Comparison of ENCODE assay signal across 28 cellular contexts in genomic region chr7:44566680-44567079, GRCh38. TPM values are rescaled to one million over a fixed set of nuclear protein-coding genes. Genes with fewer than 3 reads are reported as not detected.
A peak's percentile ranks its signal among the peaks of the same experiment; 100 is the strongest.
DNase-seq lines count a peak whose midpoint lies in the region; ATAC-seq, FAIRE-seq and TF ChIP-seq lines count a peak whose summit lies in the region.
"Had no signal": no experiment of that assay in that cellular context is flagged by ENCODE, and none has a peak within 500 bp of the region (broad histone marks: within the 10 kb centered on the region; RNA-seq: fewer than 3 reads in every experiment).

No MANE protein-coding gene starts in this region.

- no peaks in the 10 kb centered on the region for H3K27me3 ChIP-seq in CD8-positive, alpha-beta T cell (ENCODE audit: insufficient read depth, low read length)
- no peaks in the 10 kb centered on the region for H3K27me3 ChIP-seq in K562 (ENCODE audit: control insufficient read depth in 2 of 2, insufficient read depth in 2 of 2, low read length in 2 of 2)
- H3K27me3 ChIP-seq in neutrophil = no peaks in the 10 kb centered on the region
- H3K27me3 ChIP-seq: BLaER1 treated with 17β-estradiol and CSF1 and Interleukin-3, amounts not matched to agents 10 nM and 100 nM had no signal

- H3K79me2 ChIP-seq in K562 (ENCODE audit: control insufficient read depth, insufficient read depth, low read length) = peaks cover 34% of the 10 kb centered on the region

- peaks cover 54% of the 10 kb centered on the region for H3K36me3 ChIP-seq in CD8-positive, alpha-beta T cell (ENCODE audit: insufficient read depth, low read length)
- H3K36me3 ChIP-seq in K562 (ENCODE audit: control insufficient read depth, insufficient read depth, low read length) (peaks cover 83% of the 10 kb centered on the region), neutrophil (peaks cover 63% of the 10 kb centered on the region)

- in situ Hi-C loops in K562 (cut with MboI) = no loop called here

- WGBS in K562 (ENCODE audit: insufficient coverage, low coverage, missing lambda C conversion rate) = 87% methylated on average over 4 of the region's 5 CpGs

- POLR2A ChIA-PET in CD8-positive, alpha-beta T cell (lab: Charles Lee) = no interaction called here
- POLR2A ChIA-PET in K562 (lab: Yijun Ruan, JAX) = interaction anchor here (0.6 to 3.8 kb wide), 7 partner anchors 7 to 318 kb away, joined by 3 to 38 read pairs (median 7); partner anchors contain the start of genes DDX56 and TMED4

- no peak for TF ChIP-seq POLR2A in K562 (conservative IDR thresholded peaks at IDR 0.05)

- BruUV-seq in K562 (replicated peaks; lab: Mats Ljungman, UMichigan) = no TSS peak

- no peaks in the 10 kb centered on the region for H3K9me3 Mint-ChIP-seq in activated T-cell treated with anti-CD3 and anti-CD28 coated beads, Interleukin-2, amount 50 U/mL, for 24 hours
- no peaks in the 10 kb centered on the region for H3K9me3 Mint-ChIP-seq in CD8-positive, alpha-beta T cell
- H3K9me3 Mint-ChIP-seq in natural killer cell = no peaks in the 10 kb centered on the region
- H3K9me3 Mint-ChIP-seq: CD8-positive, alpha-beta memory T cell had no signal

- H3K36me3 Mint-ChIP-seq in activated T-cell treated with anti-CD3 and anti-CD28 coated beads, Interleukin-2, amount 50 U/mL, for 24 hours (ENCODE audit: low read depth) = peaks cover 84% of the 10 kb centered on the region
- H3K36me3 Mint-ChIP-seq in CD8-positive, alpha-beta T cell = peaks cover 79% of the 10 kb centered on the region
- H3K36me3 Mint-ChIP-seq in natural killer cell = no peaks in the 10 kb centered on the region

- H2AFZ ChIP-seq in K562 (ENCODE audit: low read depth, low read length) = no peak overlapping the region

- H3K4me1 Mint-ChIP-seq in activated T-cell treated with anti-CD3 and anti-CD28 coated beads, Interleukin-2, amount 50 U/mL, for 24 hours (ENCODE audit: low read depth) = peaks cover 31% of the 10 kb centered on the region
- peaks cover 14% of the 10 kb centered on the region for H3K4me1 Mint-ChIP-seq in CD8-positive, alpha-beta T cell (ENCODE audit: low read depth)
- peaks cover 13% of the 10 kb centered on the region in 2 donors for H3K4me1 Mint-ChIP-seq in natural killer cell

- DNase-seq in activated T-cell treated with anti-CD3 and anti-CD28 coated beads, Interleukin-2, amount 50 U/mL, for 24 hours = no peak
- DNase-seq in activated T-cell treated with anti-CD3 and anti-CD28 coated beads for 4 hours (no peak), K562 (ENCODE audit: extremely low read depth in 1 of 4, low spot score in 3 of 4) (peak in 1 of 4 experiments; percentile 9), natural killer cell (no peak)
- no peak for DNase-seq in CD8-positive, alpha-beta T cell
- DNase-seq in activated CD8-positive, alpha-beta memory T cell treated with anti-CD3 and anti-CD28 coated beads for 24 hours = no peak
- DNase-seq: 8988T; Calu3; CD8-positive, alpha-beta memory T cell; DMS153; GOT3; IMR-90; Karpas-422; MV-4-11; NCI-H1105 treated with DMSO at 0.1 percent for 48 hours; NCI-H2029 treated with DMSO at 0.1 percent for 48 hours; NCI-H345; NCI-H524 treated with DMSO at 0.1 percent for 48 hours had no signal

- no peaks in the 10 kb centered on the region for H3K27me3 Mint-ChIP-seq in activated T-cell treated with anti-CD3 and anti-CD28 coated beads, Interleukin-2, amount 50 U/mL, for 24 hours
- H3K27me3 Mint-ChIP-seq in CD8-positive, alpha-beta T cell (ENCODE audit: low read depth) = no peaks in the 10 kb centered on the region
- H3K27me3 Mint-ChIP-seq in natural killer cell (ENCODE audit: low read depth in 2 of 2) = no peaks in the 10 kb centered on the region

- peak overlapping the region; percentile 8 for H3K27ac Mint-ChIP-seq in activated T-cell treated with anti-CD3 and anti-CD28 coated beads, Interleukin-2, amount 50 U/mL, for 24 hours
- peak overlapping the region; percentile 41 for H3K27ac Mint-ChIP-seq in CD8-positive, alpha-beta T cell
- H3K27ac Mint-ChIP-seq in natural killer cell = peak overlapping the region in 1 of 2 donors; percentile 59

- H3K4me1 ChIP-seq in CD8-positive, alpha-beta T cell (ENCODE audit: insufficient read depth, low read length) = no peaks in the 10 kb centered on the region
- peaks cover 48 to 54% of the 10 kb centered on the region in 2 experiments; a peak in 4 of 5 replicates for H3K4me1 ChIP-seq in K562 (replicated peaks in 1 of 2; ENCODE audit: control insufficient read depth in 2 of 2, insufficient read depth in 2 of 2, low read length in 2 of 2)
- H3K4me1 ChIP-seq in neutrophil (ENCODE audit: control insufficient read depth in 1 of 2, insufficient read depth in 1 of 2, low read depth in 1 of 2, low read length in 1 of 2) = peaks cover 0 to 18% of the 10 kb centered on the region in 2 experiments

- intact Hi-C loops in CD8-positive, alpha-beta T cell (cut with DNase I, micrococcal nuclease) = loop anchor here in 1 of 2 experiments (5.0 kb wide), 1 partner anchor 579 kb away; no protein-coding TSS in a partner anchor
- intact Hi-C loops in K562 (cut with micrococcal nuclease) = loop anchor here (5.0 kb wide), 3 partner anchors 69 to 324 kb away; no protein-coding TSS in a partner anchor
- intact Hi-C loops in natural killer cell (cut with micrococcal nuclease) = no loop called here

- peaks cover 10% of the 10 kb centered on the region for H3K9me1 ChIP-seq in K562 (ENCODE audit: control insufficient read depth, insufficient read depth, low read length)

- CTCF ChIA-PET in CD8-positive, alpha-beta T cell (lab: Charles Lee) = interaction anchor here (1.0 to 3.8 kb wide), 7 partner anchors 8 to 326 kb away, joined by 3 to 31 read pairs (median 12); partner anchors contain the start of genes DDX56, H2AZ2 and OGDH
- CTCF ChIA-PET in K562 (lab: Yijun Ruan, JAX; ENCODE audit: low intra/inter-chr PET ratio) = no interaction called here

- no peak for ATAC-seq in CD8-positive, alpha-beta T cell
- no peak for ATAC-seq in K562
- ATAC-seq in natural killer cell = no peak
- no peak for ATAC-seq in HG02610 (IDR thresholded peaks at IDR 0.05; ENCODE audit: unreplicated experiment)
- ATAC-seq: HCT116, Right ventricle myocardium inferior had no signal

- no peak for TF ChIP-seq RAD21 in K562 (CRISPR knock-in tag; conservative IDR thresholded peaks at IDR 0.05 in 1 of 2, IDR thresholded peaks at IDR 0.05 in 1 of 2)

- no peak overlapping the region for H3K27ac ChIP-seq in CD8-positive, alpha-beta T cell (ENCODE audit: low read depth, low read length)
- H3K27ac ChIP-seq in K562 (ENCODE audit: extremely low read depth, low read depth, low read length) = peak overlapping the region; percentile 38; the same call in 1 of the 3 replicates
- peak overlapping the region; percentile 73 for H3K27ac ChIP-seq in neutrophil
- H3K27ac ChIP-seq: BLaER1 treated with 17β-estradiol and CSF1 and Interleukin-3, amounts not matched to agents 10 nM and 100 nM had no signal

- H4K20me1 ChIP-seq in K562 (replicated peaks; ENCODE audit: control insufficient read depth, insufficient read depth, low read length) = peaks cover 21% of the 10 kb centered on the region

- no peak overlapping the region for H3K4me3 ChIP-seq in CD8-positive, alpha-beta T cell (ENCODE audit: low read depth, low read length)
- no peak overlapping the region for H3K4me3 ChIP-seq in K562
- no peak overlapping the region for H3K4me3 ChIP-seq in neutrophil (ENCODE audit: low read depth in 1 of 2, low read length in 1 of 2)
- H3K4me3 ChIP-seq: BLaER1 treated with 17β-estradiol and CSF1 and Interleukin-3, amounts not matched to agents 10 nM and 100 nM had no signal

- TF ChIP-seq CTCF in CD8-positive, alpha-beta T cell (IDR thresholded peaks at IDR 0.05) = no peak
- TF ChIP-seq CTCF in K562 (IDR thresholded peaks at IDR 0.05 in 2 of 3, conservative IDR thresholded peaks at IDR 0.05 in 1 of 3; ENCODE audit: insufficient read depth in 2 of 3, low read depth in 1 of 3, low read length in 3 of 3) (no peak), neutrophil (IDR thresholded peaks at IDR 0.05) (no peak), natural killer cell (IDR thresholded peaks at IDR 0.05) (no peak)

- H3K4me3 Mint-ChIP-seq in activated T-cell treated with anti-CD3 and anti-CD28 coated beads, Interleukin-2, amount 50 U/mL, for 24 hours = no peak overlapping the region
- H3K4me3 Mint-ChIP-seq in CD8-positive, alpha-beta T cell = no peak overlapping the region
- H3K4me3 Mint-ChIP-seq in natural killer cell = no peak overlapping the region
- H3K4me3 Mint-ChIP-seq: CD8-positive, alpha-beta memory T cell had no signal

- no peak for TF ChIP-seq EP300 in K562 (IDR thresholded peaks at IDR 0.05; ENCODE audit: low read length)

- peak overlapping the region; percentile 35; the same call in 1 of the 2 replicates for H3K4me2 ChIP-seq in K562 (ENCODE audit: insufficient read depth, low read length)
- H3K4me2 ChIP-seq: BLaER1 treated with 17β-estradiol and CSF1 and Interleukin-3, amounts not matched to agents 10 nM and 100 nM had no signal

- peak overlapping the region in 1 of 2 experiments; percentile 78; a peak in 1 of 4 replicates for H3K9ac ChIP-seq in K562 (ENCODE audit: insufficient read depth in 1 of 2, low read depth in 2 of 2, low read length in 2 of 2)

- no peaks in the 10 kb centered on the region for H3K9me3 ChIP-seq in CD8-positive, alpha-beta T cell (ENCODE audit: low read length)
- H3K9me3 ChIP-seq in K562 (replicated peaks; ENCODE audit: control insufficient read depth, insufficient read depth, low read depth, low read length) (no peaks in the 10 kb centered on the region), neutrophil (no peaks in the 10 kb centered on the region)
- H3K9me3 ChIP-seq: BLaER1 treated with 17β-estradiol and CSF1 and Interleukin-3, amounts not matched to agents 10 nM and 100 nM had no signal

- FAIRE-seq in K562 (lab: Jason Lieb, UNC) = no peak
- FAIRE-seq: GM18507, GM19239, RCC 7860 had no signal

RNA-seq across cellular contexts. Expression of gene DDX56, which starts 7.0 kb away (rescaled TPM):
- total RNA-seq in CD8-positive, alpha-beta T cell = 100 to 1,000 TPM; 140 to 141 TPM
- 104 and 320 TPM in 2 replicates for total RNA-seq in K562 (2011; cell fraction: chromatin; rRNA removed; ENCODE audit: low replicate concordance)
- total RNA-seq in K562 (2011; cell fraction: nucleolus; rRNA removed) = 229 and 246 TPM in 2 replicates
- total RNA-seq in K562 (2011; cell fraction: nucleoplasm; rRNA removed) = 121 and 141 TPM in 2 replicates
- total RNA-seq in K562 (2014; rRNA removed) (102 and 133 TPM in 2 replicates), K562 (2014; rRNA removed; fragmentation: Illumina TruSeq; extraction: Trizol) (91.2 and 103 TPM in 2 replicates), K562 (2015; rRNA removed; fragmentation: Illumina TruSeq; extraction: Trizol) (89.1 and 90.8 TPM in 2 replicates), K562 (2021) (145 and 155 TPM in 2 replicates), natural killer cell (10 to 100 TPM; 67.8 to 85.5 (median 84.5) TPM)
- polyA plus RNA-seq in K562 (2011; rRNA removed) (110 and 120 TPM in 2 replicates), K562 (2014; fragmentation: Illumina TruSeq; extraction: Trizol) (114 and 133 TPM in 2 replicates), K562 (2014; fragmentation: Nextera tagmentation; extraction: Ambion mirVana) (10 to 100 TPM; 33.0 to 45.2 TPM), K562 (2014; rRNA removed) (96.7 and 109 TPM in 2 replicates)
- polyA plus RNA-seq in K562 (2011; cell fraction: cytosol; rRNA removed) = 100 and 136 TPM in 2 replicates
- polyA plus RNA-seq in K562 (2011; cell fraction: nucleus; rRNA removed) = 265 and 309 TPM in 2 replicates
- polyA plus RNA-seq in K562 (2012) = 122 and 135 TPM in 2 replicates
- polyA minus RNA-seq in K562 (2011; rRNA and poly(A)+ RNA removed) = 74.9 and 101 TPM in 2 replicates
- 38.9 and 72.1 TPM in 2 replicates for polyA minus RNA-seq in K562 (2011; cell fraction: cytosol; rRNA and poly(A)+ RNA removed)
- 84.7 and 97.7 TPM in 2 replicates for polyA minus RNA-seq in K562 (2011; cell fraction: nucleus; rRNA and poly(A)+ RNA removed)

RNA-seq across cellular contexts. Expression of gene TMED4, which starts 15.4 kb away (rescaled TPM):
- 100 to 1,000 TPM; 115 to 120 TPM for total RNA-seq in CD8-positive, alpha-beta T cell
- 87.6 and 130 TPM in 2 replicates for total RNA-seq in K562 (2011; cell fraction: chromatin; rRNA removed; ENCODE audit: low replicate concordance)
- 122 and 140 TPM in 2 replicates for total RNA-seq in K562 (2011; cell fraction: nucleolus; rRNA removed)
- total RNA-seq in K562 (2011; cell fraction: nucleoplasm; rRNA removed) = 150 and 206 TPM in 2 replicates
- total RNA-seq in K562 (2014; rRNA removed) = 40.0 and 53.8 TPM in 2 replicates
- total RNA-seq in K562 (2014; rRNA removed; fragmentation: Illumina TruSeq; extraction: Trizol) = 40.6 and 42.1 TPM in 2 replicates
- 43.8 and 44.3 TPM in 2 replicates for total RNA-seq in K562 (2015; rRNA removed; fragmentation: Illumina TruSeq; extraction: Trizol)
- total RNA-seq in K562 (2021) = 44.5 and 44.6 TPM in 2 replicates
- 64.0 and 75.5 TPM in 2 replicates for polyA plus RNA-seq in K562 (2011; rRNA removed)
- 83.9 and 104 TPM in 2 replicates for polyA plus RNA-seq in K562 (2011; cell fraction: cytosol; rRNA removed)
- polyA plus RNA-seq in K562 (2011; cell fraction: nucleus; rRNA removed) = 84.1 and 90.2 TPM in 2 replicates
- 39.4 and 67.4 TPM in 2 replicates for polyA plus RNA-seq in K562 (2012)
- polyA plus RNA-seq in K562 (2014; fragmentation: Illumina TruSeq; extraction: Trizol) = 40.5 and 44.2 TPM in 2 replicates
- 10 to 100 TPM; 20.3 to 23.1 TPM for polyA plus RNA-seq in K562 (2014; fragmentation: Nextera tagmentation; extraction: Ambion mirVana)
- 55.3 and 56.4 TPM in 2 replicates for polyA plus RNA-seq in K562 (2014; rRNA removed)
- 49.9 and 50.1 TPM in 2 replicates for polyA minus RNA-seq in K562 (2011; rRNA and poly(A)+ RNA removed)
- 32.8 and 44.1 TPM in 2 replicates for polyA minus RNA-seq in K562 (2011; cell fraction: cytosol; rRNA and poly(A)+ RNA removed)
- 32.0 and 44.2 TPM in 2 replicates for polyA minus RNA-seq in K562 (2011; cell fraction: nucleus; rRNA and poly(A)+ RNA removed)
- 100 to 1,000 TPM in 1 of 3 donors, 10 to 100 TPM in 2; 93.1 to 101 (median 94.1) TPM for total RNA-seq in natural killer cell

RNA-seq across cellular contexts. Expression of gene NPC1L1, which starts 25.6 kb away (rescaled TPM):
- under 1 TPM in 1 of 2 experiments, not detected in 1; 0.06 TPM for total RNA-seq in CD8-positive, alpha-beta T cell
- 0.26 and 0.81 TPM in 2 replicates for total RNA-seq in K562 (2011; cell fraction: chromatin; rRNA removed; ENCODE audit: low replicate concordance)
- total RNA-seq in K562 (2011; cell fraction: nucleolus; rRNA removed) = 0.33 and 0.39 TPM in 2 replicates
- total RNA-seq in K562 (2011; cell fraction: nucleoplasm; rRNA removed) = 0.15 and 0.37 TPM in 2 replicates
- total RNA-seq in K562 (2014; rRNA removed) (0.18 TPM in 1 of 2 replicates, not detected in the other), K562 (2014; rRNA removed; fragmentation: Illumina TruSeq; extraction: Trizol) (not detected in 2 replicates), K562 (2015; rRNA removed; fragmentation: Illumina TruSeq; extraction: Trizol) (not detected in 2 replicates), K562 (2021) (0.02 and 0.07 TPM in 2 replicates), natural killer cell (under 1 TPM in 2 of 3 donors, not detected in 1; 0.10 to 0.16 TPM)
- polyA plus RNA-seq in K562 (2011; rRNA removed) (0.08 and 0.14 TPM in 2 replicates), K562 (2014; fragmentation: Illumina TruSeq; extraction: Trizol) (0.01 and 0.06 TPM in 2 replicates), K562 (2014; fragmentation: Nextera tagmentation; extraction: Ambion mirVana) (not detected), K562 (2014; rRNA removed) (0.07 TPM in 1 of 2 replicates, not detected in the other)
- 0.10 and 0.18 TPM in 2 replicates for polyA plus RNA-seq in K562 (2011; cell fraction: cytosol; rRNA removed)
- polyA plus RNA-seq in K562 (2011; cell fraction: nucleus; rRNA removed) = 0.74 and 1.1 TPM in 2 replicates
- polyA plus RNA-seq in K562 (2012) = 0.08 and 0.11 TPM in 2 replicates
- polyA minus RNA-seq in K562 (2011; rRNA and poly(A)+ RNA removed) = 0.06 and 0.11 TPM in 2 replicates
- not detected in 2 replicates for polyA minus RNA-seq in K562 (2011; cell fraction: cytosol; rRNA and poly(A)+ RNA removed)
- polyA minus RNA-seq in K562 (2011; cell fraction: nucleus; rRNA and poly(A)+ RNA removed) = 0.13 and 0.44 TPM in 2 replicates
- total RNA-seq: CD8-positive, alpha-beta memory T cell; G401; IMR-90; M059J had no signal
- polyA plus RNA-seq: CD8-positive, alpha-beta memory T cell had no signal

RNA-seq across cellular contexts. Expression of gene OGDH, which starts 39.7 kb away (rescaled TPM):
- total RNA-seq in CD8-positive, alpha-beta T cell = 10 to 100 TPM; 36.8 to 39.6 TPM
- total RNA-seq in K562 (2011; cell fraction: chromatin; rRNA removed; ENCODE audit: low replicate concordance) = 67.1 and 99.5 TPM in 2 replicates
- total RNA-seq in K562 (2011; cell fraction: nucleolus; rRNA removed) = 61.5 and 70.1 TPM in 2 replicates
- 49.3 and 64.3 TPM in 2 replicates for total RNA-seq in K562 (2011; cell fraction: nucleoplasm; rRNA removed)
- 38.6 and 50.0 TPM in 2 replicates for total RNA-seq in K562 (2014; rRNA removed)
- total RNA-seq in K562 (2014; rRNA removed; fragmentation: Illumina TruSeq; extraction: Trizol) = 20.5 and 21.8 TPM in 2 replicates
- total RNA-seq in K562 (2015; rRNA removed; fragmentation: Illumina TruSeq; extraction: Trizol) = 19.4 and 20.2 TPM in 2 replicates
- total RNA-seq in K562 (2021) = 80.3 and 86.6 TPM in 2 replicates
- 23.5 and 44.6 TPM in 2 replicates for polyA plus RNA-seq in K562 (2011; rRNA removed)
- 44.3 and 54.2 TPM in 2 replicates for polyA plus RNA-seq in K562 (2011; cell fraction: cytosol; rRNA removed)
- 59.0 and 70.4 TPM in 2 replicates for polyA plus RNA-seq in K562 (2011; cell fraction: nucleus; rRNA removed)
- polyA plus RNA-seq in K562 (2012) = 55.7 and 67.9 TPM in 2 replicates
- 58.8 and 59.1 TPM in 2 replicates for polyA plus RNA-seq in K562 (2014; fragmentation: Illumina TruSeq; extraction: Trizol)
- 1 to 10 TPM; 3.1 to 6.3 TPM for polyA plus RNA-seq in K562 (2014; fragmentation: Nextera tagmentation; extraction: Ambion mirVana)
- 31.4 and 31.6 TPM in 2 replicates for polyA plus RNA-seq in K562 (2014; rRNA removed)
- polyA minus RNA-seq in K562 (2011; rRNA and poly(A)+ RNA removed) = 66.0 and 68.6 TPM in 2 replicates
- polyA minus RNA-seq in K562 (2011; cell fraction: cytosol; rRNA and poly(A)+ RNA removed) = 52.4 and 53.8 TPM in 2 replicates
- 25.8 and 36.1 TPM in 2 replicates for polyA minus RNA-seq in K562 (2011; cell fraction: nucleus; rRNA and poly(A)+ RNA removed)
- total RNA-seq in natural killer cell = 10 to 100 TPM; 69.2 to 86.7 (median 81.4) TPM
